ENCODE assay signal across 1 cellular context in genomic region chr16:65782537-65783290, GRCh38.
TF ChIP-seq lines count a peak whose summit lies in the region.

No MANE protein-coding gene starts in this region.

TF ChIP-seq in GM23338, 12 proteins besides CTCF, POLR2A, EP300 and RAD21 (continued from another document):
- TF ChIP-seq, protein P1, sequence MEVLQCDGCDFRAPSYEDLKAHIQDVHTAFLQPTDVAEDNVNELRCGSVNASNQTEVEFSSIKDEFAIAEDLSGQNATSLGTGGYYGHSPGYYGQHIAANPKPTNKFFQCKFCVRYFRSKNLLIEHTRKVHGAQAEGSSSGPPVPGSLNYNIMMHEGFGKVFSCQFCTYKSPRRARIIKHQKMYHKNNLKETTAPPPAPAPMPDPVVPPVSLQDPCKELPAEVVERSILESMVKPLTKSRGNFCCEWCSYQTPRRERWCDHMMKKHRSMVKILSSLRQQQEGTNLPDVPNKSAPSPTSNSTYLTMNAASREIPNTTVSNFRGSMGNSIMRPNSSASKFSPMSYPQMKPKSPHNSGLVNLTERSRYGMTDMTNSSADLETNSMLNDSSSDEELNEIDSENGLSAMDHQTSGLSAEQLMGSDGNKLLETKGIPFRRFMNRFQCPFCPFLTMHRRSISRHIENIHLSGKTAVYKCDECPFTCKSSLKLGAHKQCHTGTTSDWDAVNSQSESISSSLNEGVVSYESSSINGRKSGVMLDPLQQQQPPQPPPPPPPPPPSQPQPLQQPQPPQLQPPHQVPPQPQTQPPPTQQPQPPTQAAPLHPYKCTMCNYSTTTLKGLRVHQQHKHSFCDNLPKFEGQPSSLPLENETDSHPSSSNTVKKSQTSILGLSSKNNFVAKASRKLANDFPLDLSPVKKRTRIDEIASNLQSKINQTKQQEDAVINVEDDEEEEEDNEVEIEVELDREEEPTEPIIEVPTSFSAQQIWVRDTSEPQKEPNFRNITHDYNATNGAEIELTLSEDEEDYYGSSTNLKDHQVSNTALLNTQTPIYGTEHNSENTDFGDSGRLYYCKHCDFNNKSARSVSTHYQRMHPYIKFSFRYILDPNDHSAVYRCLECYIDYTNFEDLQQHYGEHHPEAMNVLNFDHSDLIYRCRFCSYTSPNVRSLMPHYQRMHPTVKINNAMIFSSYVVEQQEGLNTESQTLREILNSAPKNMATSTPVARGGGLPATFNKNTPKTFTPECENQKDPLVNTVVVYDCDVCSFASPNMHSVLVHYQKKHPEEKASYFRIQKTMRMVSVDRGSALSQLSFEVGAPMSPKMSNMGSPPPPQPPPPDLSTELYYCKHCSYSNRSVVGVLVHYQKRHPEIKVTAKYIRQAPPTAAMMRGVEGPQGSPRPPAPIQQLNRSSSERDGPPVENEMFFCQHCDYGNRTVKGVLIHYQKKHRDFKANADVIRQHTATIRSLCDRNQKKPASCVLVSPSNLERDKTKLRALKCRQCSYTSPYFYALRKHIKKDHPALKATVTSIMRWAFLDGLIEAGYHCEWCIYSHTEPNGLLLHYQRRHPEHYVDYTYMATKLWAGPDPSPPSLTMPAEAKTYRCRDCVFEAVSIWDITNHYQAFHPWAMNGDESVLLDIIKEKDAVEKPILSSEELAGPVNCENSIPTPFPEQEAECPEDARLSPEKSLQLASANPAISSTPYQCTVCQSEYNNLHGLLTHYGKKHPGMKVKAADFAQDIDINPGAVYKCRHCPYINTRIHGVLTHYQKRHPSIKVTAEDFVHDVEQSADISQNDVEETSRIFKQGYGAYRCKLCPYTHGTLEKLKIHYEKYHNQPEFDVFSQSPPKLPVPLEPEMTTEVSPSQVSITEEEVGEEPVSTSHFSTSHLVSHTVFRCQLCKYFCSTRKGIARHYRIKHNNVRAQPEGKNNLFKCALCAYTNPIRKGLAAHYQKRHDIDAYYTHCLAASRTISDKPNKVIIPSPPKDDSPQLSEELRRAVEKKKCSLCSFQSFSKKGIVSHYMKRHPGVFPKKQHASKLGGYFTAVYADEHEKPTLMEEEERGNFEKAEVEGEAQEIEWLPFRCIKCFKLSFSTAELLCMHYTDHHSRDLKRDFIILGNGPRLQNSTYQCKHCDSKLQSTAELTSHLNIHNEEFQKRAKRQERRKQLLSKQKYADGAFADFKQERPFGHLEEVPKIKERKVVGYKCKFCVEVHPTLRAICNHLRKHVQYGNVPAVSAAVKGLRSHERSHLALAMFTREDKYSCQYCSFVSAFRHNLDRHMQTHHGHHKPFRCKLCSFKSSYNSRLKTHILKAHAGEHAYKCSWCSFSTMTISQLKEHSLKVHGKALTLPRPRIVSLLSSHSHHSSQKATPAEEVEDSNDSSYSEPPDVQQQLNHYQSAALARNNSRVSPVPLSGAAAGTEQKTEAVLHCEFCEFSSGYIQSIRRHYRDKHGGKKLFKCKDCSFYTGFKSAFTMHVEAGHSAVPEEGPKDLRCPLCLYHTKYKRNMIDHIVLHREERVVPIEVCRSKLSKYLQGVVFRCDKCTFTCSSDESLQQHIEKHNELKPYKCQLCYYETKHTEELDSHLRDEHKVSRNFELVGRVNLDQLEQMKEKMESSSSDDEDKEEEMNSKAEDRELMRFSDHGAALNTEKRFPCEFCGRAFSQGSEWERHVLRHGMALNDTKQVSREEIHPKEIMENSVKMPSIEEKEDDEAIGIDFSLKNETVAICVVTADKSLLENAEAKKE (CRISPR knock-in tag; IDR thresholded peaks at IDR 0.05): no peak
- TF ChIP-seq STAT1 (IDR thresholded peaks at IDR 0.05; ENCODE audit: unreplicated experiment) (no peak), EZH2 (IDR thresholded peaks at IDR 0.05; ENCODE audit: low read depth, unreplicated experiment) (no peak), JUNB (IDR thresholded peaks at IDR 0.05; ENCODE audit: unreplicated experiment) (no peak), POLR2AphosphoS5 (IDR thresholded peaks at IDR 0.05; ENCODE audit: low read depth) (no peak), ZNF114 (CRISPR knock-in tag; IDR thresholded peaks at IDR 0.05) (no peak), EZH2phosphoT487 (IDR thresholded peaks at IDR 0.05; ENCODE audit: unreplicated experiment) (no peak)
